ENCODE assay signal across 9 cellular contexts in the genomic region with DNA sequence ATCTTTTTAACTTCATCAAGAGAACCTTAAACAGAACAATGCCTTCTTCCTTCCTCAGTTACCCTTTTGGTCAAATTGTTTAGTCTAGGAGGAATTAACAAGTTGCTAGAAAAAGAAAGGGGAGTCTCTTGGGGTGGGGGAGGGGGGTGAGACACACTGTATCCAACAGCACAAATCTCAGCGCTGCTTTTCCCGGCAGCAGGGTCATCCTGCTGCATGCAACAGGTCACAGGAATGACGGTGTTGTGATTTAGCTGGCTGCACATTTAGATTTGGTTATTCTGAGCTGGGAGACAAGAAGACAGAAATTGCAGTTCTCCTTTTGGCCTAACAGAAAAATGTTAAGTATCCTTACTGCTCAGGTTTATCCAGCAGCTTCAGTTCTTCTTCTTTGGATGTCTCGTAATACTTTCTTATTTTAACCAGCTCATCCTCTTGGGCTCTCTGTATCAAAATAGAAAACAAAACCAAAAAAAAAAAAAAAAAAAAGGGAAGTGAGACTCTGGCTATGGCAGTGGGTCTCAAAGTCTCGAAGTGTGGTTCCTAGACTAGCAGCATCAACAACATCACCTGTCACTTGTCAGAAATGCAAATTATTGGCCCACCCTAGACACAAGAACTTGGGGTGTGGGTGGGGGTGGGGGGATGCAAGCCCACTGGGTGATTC.
A peak's percentile ranks its signal among the peaks of the same experiment; 100 is the strongest.
DNase-seq lines count a peak whose midpoint lies in the region; ATAC-seq lines count a peak whose summit lies in the region.
"Had no signal": no experiment of that assay in that cellular context is flagged by ENCODE, and none has a peak within 500 bp of the region (broad histone marks: within the 10 kb centered on the region; RNA-seq: fewer than 3 reads in every experiment).

No MANE protein-coding gene starts in this region.

- no peaks in the 10 kb centered on the region for H3K4me1 Mint-ChIP-seq in activated CD4-positive, alpha-beta memory T cell treated with anti-CD3 and anti-CD28 coated beads, Interleukin-2, amount 10 ng/mL, durations not matched to agents 7 days and 5 days

- no peaks in the 10 kb centered on the region for H3K9me3 Mint-ChIP-seq in activated CD4-positive, alpha-beta memory T cell treated with anti-CD3 and anti-CD28 coated beads, Interleukin-2, amount 10 ng/mL, durations not matched to agents 7 days and 5 days

- CTCF ChIA-PET in activated CD4-positive, alpha-beta memory T cell treated with anti-CD3 and anti-CD28 coated beads, Interleukin-2, amount 10 ng/mL, durations not matched to agents 7 days and 5 days (lab: Charles Lee) = interaction anchor here (0.7 to 1.0 kb wide), 2 partner anchors 18 to 739 kb away, joined by 3 read pairs; no protein-coding TSS in a partner anchor

- ATAC-seq in GM19468 (IDR thresholded peaks at IDR 0.05; ENCODE audit: extremely low read depth, unreplicated experiment) (peak; percentile 65), HG03432 (IDR thresholded peaks at IDR 0.05; ENCODE audit: unreplicated experiment) (peak; percentile 89)
- ATAC-seq: Panc1 had no signal

- no peak overlapping the region for H3K4me3 Mint-ChIP-seq in activated CD4-positive, alpha-beta memory T cell treated with anti-CD3 and anti-CD28 coated beads, Interleukin-2, amount 10 ng/mL, durations not matched to agents 7 days and 5 days

- DNase-seq in AG08396 (ENCODE audit: low spot score) = peak; percentile 32
- peak; percentile 57 for DNase-seq in fibroblast of peridontal ligament (ENCODE audit: extremely low read depth)
- DNase-seq in HT-29 (ENCODE audit: low spot score) = no peak
- no peak for DNase-seq in activated CD4-positive, alpha-beta memory T cell treated with anti-CD3 and anti-CD28 coated beads, Interleukin-2, amount 10 ng/mL, durations not matched to agents 7 days and 5 days
- DNase-seq in HUDEP-2 (lab: John Stamatoyannopoulos, UW; ENCODE audit: unreplicated experiment in 76 of 76) = no peak
- DNase-seq in ecto neural progenitor cell (ENCODE audit: low spot score) = no peak

- POLR2A ChIA-PET in activated CD4-positive, alpha-beta memory T cell treated with anti-CD3 and anti-CD28 coated beads, Interleukin-2, amount 10 ng/mL, durations not matched to agents 7 days and 5 days (lab: Charles Lee) = no interaction called here

- H3K27me3 Mint-ChIP-seq in activated CD4-positive, alpha-beta memory T cell treated with anti-CD3 and anti-CD28 coated beads, Interleukin-2, amount 10 ng/mL, durations not matched to agents 7 days and 5 days = peaks cover 5% of the 10 kb centered on the region

- H3K36me3 Mint-ChIP-seq in activated CD4-positive, alpha-beta memory T cell treated with anti-CD3 and anti-CD28 coated beads, Interleukin-2, amount 10 ng/mL, durations not matched to agents 7 days and 5 days (ENCODE audit: low read depth) = no peaks in the 10 kb centered on the region

- H3K27ac Mint-ChIP-seq in activated CD4-positive, alpha-beta memory T cell treated with anti-CD3 and anti-CD28 coated beads, Interleukin-2, amount 10 ng/mL, durations not matched to agents 7 days and 5 days = no peak overlapping the region

Comparison
In these comparisons a context has a peak if more than half of its experiments do, and no peak if none do; other contexts are left out.
1. DNase-seq: peak in AG08396 (single experiment) and fibroblast of peridontal ligament (single experiment); none in HT-29 (single experiment), activated CD4-positive, alpha-beta memory T cell treated with anti-CD3 and anti-CD28 coated beads, Interleukin-2, amount 10 ng/mL, durations not matched to agents 7 days and 5 days (single experiment), HUDEP-2 (0 of 76) and ecto neural progenitor cell (single experiment).